17 cellular contexts compared by ENCODE assay signal in the genomic region with DNA sequence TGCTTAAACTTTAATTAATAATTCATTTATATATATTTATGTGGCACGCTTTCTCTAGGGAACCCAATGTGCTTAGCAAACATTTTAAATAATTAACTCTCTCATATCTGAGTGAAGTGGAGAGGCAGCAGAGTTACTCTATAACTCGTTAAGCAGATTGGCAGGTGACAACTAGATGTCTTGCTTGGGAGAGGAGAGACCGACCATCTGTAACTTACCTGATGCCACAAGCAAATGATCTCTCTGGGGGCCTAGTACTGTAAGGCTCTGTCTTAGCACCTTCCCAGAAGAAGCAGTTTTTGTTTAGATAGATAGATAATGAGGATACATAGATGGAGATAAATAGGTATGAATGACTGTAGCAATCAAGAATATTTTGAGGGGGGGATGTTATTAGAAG. TPM values are rescaled to one million over a fixed set of nuclear protein-coding genes. Genes with fewer than 3 reads are reported as not detected.
DNase-seq lines count a peak whose midpoint lies in the region; ATAC-seq and TF ChIP-seq lines count a peak whose summit lies in the region.
"Had no signal": no experiment of that assay in that cellular context is flagged by ENCODE, and none has a peak within 500 bp of the region (broad histone marks: within the 10 kb centered on the region; RNA-seq: fewer than 3 reads in every experiment).

No MANE protein-coding gene starts in this region.

- WGBS in heart left ventricle, 4 donors = 91 to 98% (median 96%) methylated on average over 3 of the region's 3 CpGs

- no peaks in the 10 kb centered on the region for H3K36me3 ChIP-seq in heart left ventricle
- H3K36me3 ChIP-seq: SJSA1, upper lobe of right lung had no signal

- ATAC-seq in HG02642 (IDR thresholded peaks at IDR 0.05; ENCODE audit: poor library complexity, unreplicated experiment) = peak; percentile 42
- peak; percentile 40 for ATAC-seq in HG03571 (IDR thresholded peaks at IDR 0.05; ENCODE audit: unreplicated experiment)
- peak; percentile 59 for ATAC-seq in stimulated activated memory B cell treated with anti-CD40 and anti-IgM and Interleukin-4, amounts not matched to agents 10 μg/mL and 1 μg/mL and 100 μg/mL, for 72 hours
- no peak for ATAC-seq in GM21576 (IDR thresholded peaks at IDR 0.05; ENCODE audit: unreplicated experiment)
- no peak for ATAC-seq in heart left ventricle
- ATAC-seq: CD8-positive, alpha-beta T cell; left colon; naive thymus-derived CD4-positive, alpha-beta T cell; upper lobe of right lung had no signal

- DNase-seq in NCI-H524 (lab: John Stamatoyannopoulos, UW) (peak; percentile 40 to 59), NCI-H524 treated with DMSO at 0.1 percent for 48 hours (lab: John Stamatoyannopoulos, UW) (no peak), heart left ventricle (no peak)
- DNase-seq in activated CD4-positive, alpha-beta T cell treated with anti-CD3 and anti-CD28 coated beads, Interleukin-2, amount 50 U/mL, for 1 hour = no peak
- DNase-seq: 8988T; CD8-positive, alpha-beta T cell; GF-D8; left colon; naive thymus-derived CD4-positive, alpha-beta T cell; NCI-H1092 treated with DMSO at 0.1 percent for 48 hours; stimulated activated CD4-positive, alpha-beta T cell treated with anti-CD3 and anti-CD28 coated beads, Interleukin-2, amount 100 ng/mL, for 24 hours; upper lobe of right lung had no signal

- H3K9me3 Mint-ChIP-seq in stimulated activated memory B cell treated with anti-CD40 and anti-IgM and Interleukin-4, amounts not matched to agents 10 μg/mL and 1 μg/mL and 100 μg/mL, for 72 hours = peaks cover 3% of the 10 kb centered on the region

- peaks cover 95% of the 10 kb centered on the region for H3K4me1 Mint-ChIP-seq in stimulated activated memory B cell treated with anti-CD40 and anti-IgM and Interleukin-4, amounts not matched to agents 10 μg/mL and 1 μg/mL and 100 μg/mL, for 72 hours

- no peaks in the 10 kb centered on the region for H3K27me3 ChIP-seq in heart left ventricle
- H3K27me3 ChIP-seq: SJSA1, upper lobe of right lung had no signal

- no peak overlapping the region for H3K4me3 ChIP-seq in heart left ventricle
- H3K4me3 ChIP-seq: SJSA1, upper lobe of right lung had no signal

- no peak overlapping the region for H3K27ac ChIP-seq in heart left ventricle
- H3K27ac ChIP-seq: SJSA1, upper lobe of right lung had no signal

- H3K4me1 ChIP-seq in heart left ventricle = no peaks in the 10 kb centered on the region
- H3K4me1 ChIP-seq: SJSA1, upper lobe of right lung had no signal

- peak overlapping the region; percentile 13 for H3K4me3 Mint-ChIP-seq in stimulated activated memory B cell treated with anti-CD40 and anti-IgM and Interleukin-4, amounts not matched to agents 10 μg/mL and 1 μg/mL and 100 μg/mL, for 72 hours
- H3K4me3 Mint-ChIP-seq: CD8-positive, alpha-beta T cell; naive thymus-derived CD4-positive, alpha-beta T cell had no signal

- H3K36me3 Mint-ChIP-seq in stimulated activated memory B cell treated with anti-CD40 and anti-IgM and Interleukin-4, amounts not matched to agents 10 μg/mL and 1 μg/mL and 100 μg/mL, for 72 hours = peaks cover 9% of the 10 kb centered on the region
- H3K36me3 Mint-ChIP-seq: CD8-positive, alpha-beta T cell had no signal

- no peaks in the 10 kb centered on the region for H3K27me3 Mint-ChIP-seq in stimulated activated memory B cell treated with anti-CD40 and anti-IgM and Interleukin-4, amounts not matched to agents 10 μg/mL and 1 μg/mL and 100 μg/mL, for 72 hours

- peak overlapping the region; percentile 95 for H3K27ac Mint-ChIP-seq in stimulated activated memory B cell treated with anti-CD40 and anti-IgM and Interleukin-4, amounts not matched to agents 10 μg/mL and 1 μg/mL and 100 μg/mL, for 72 hours
- H3K27ac Mint-ChIP-seq: CD8-positive, alpha-beta T cell; naive thymus-derived CD4-positive, alpha-beta T cell had no signal

- intact Hi-C loops in heart left ventricle (cut with DNase I) = no loop called here

- no peaks in the 10 kb centered on the region for H3K9me3 ChIP-seq in heart left ventricle
- H3K9me3 ChIP-seq: SJSA1, upper lobe of right lung had no signal

- no peak for TF ChIP-seq CTCF in heart left ventricle (IDR thresholded peaks at IDR 0.05)

- no peak for TF ChIP-seq POLR2A in heart left ventricle (IDR thresholded peaks at IDR 0.05)

RNA-seq across cellular contexts. Expression of a gene that starts 11.9 kb away (rescaled TPM):
- total RNA-seq in heart left ventricle = 10 to 100 TPM in 2 of 9 donors, 1 to 10 TPM in 7; 2.1 to 20.7 (median 3.6) TPM
- 1 to 10 TPM; 1.1 to 2.9 TPM for polyA plus RNA-seq in heart left ventricle

RNA-seq across cellular contexts. Expression of a gene that starts 39.4 kb away (rescaled TPM):
- 10 to 100 TPM; 27.4 to 50.8 (median 37.2) TPM for total RNA-seq in heart left ventricle
- 10 to 100 TPM; 40.3 to 42.3 TPM for polyA plus RNA-seq in heart left ventricle

Comparison
In these comparisons a context has a peak if more than half of its experiments do, and no peak if none do; other contexts are left out.
1. DNase-seq: peak in NCI-H524 (2 of 2); none in NCI-H524 treated with DMSO at 0.1 percent for 48 hours (single experiment), activated CD4-positive, alpha-beta T cell treated with anti-CD3 and anti-CD28 coated beads, Interleukin-2, amount 50 U/mL, for 1 hour (single experiment) and heart left ventricle (0 of 5).
2. ATAC-seq: peak in HG02642 (single experiment), HG03571 (single experiment) and stimulated activated memory B cell treated with anti-CD40 and anti-IgM and Interleukin-4, amounts not matched to agents 10 μg/mL and 1 μg/mL and 100 μg/mL, for 72 hours (single experiment); none in GM21576 (single experiment) and heart left ventricle (0 of 4).